Comparison of ENCODE assay signal across 23 cellular contexts in genomic region chr3:15578272-15578671, GRCh38. TPM values are rescaled to one million over a fixed set of nuclear protein-coding genes. Genes with fewer than 3 reads are reported as not detected.
DNase-seq lines count a peak whose midpoint lies in the region; ATAC-seq and TF ChIP-seq lines count a peak whose summit lies in the region.
"Had no signal": no experiment of that assay in that cellular context is flagged by ENCODE, and none has a peak within 500 bp of the region (broad histone marks: within the 10 kb centered on the region; RNA-seq: fewer than 3 reads in every experiment).

No MANE protein-coding gene starts in this region.

- H3K4me3 ChIP-seq in IMR-90 (ENCODE audit: insufficient read depth, low read depth, low read length) (no peak overlapping the region), fibroblast of the aortic adventitia (ENCODE audit: low read depth, low read length) (no peak overlapping the region), subcutaneous abdominal adipose tissue (ENCODE audit: low read depth in 1 of 5, low read length in 5 of 5) (peak overlapping the region in 1 of 5 donors; percentile 9)
- H3K4me3 ChIP-seq: lower lobe of right lung, SK-N-MC, tibial nerve had no signal

- dilution Hi-C loops in IMR-90 (cut with HindIII; ENCODE audit: low sequenced_read_pairs, unreplicated experiment): no loop called here

- H3K36me3 ChIP-seq in IMR-90 (ENCODE audit: control insufficient read depth, insufficient read depth, low read length): peaks cover 17% of the 10 kb centered on the region
- H3K36me3 ChIP-seq in subcutaneous abdominal adipose tissue (ENCODE audit: control insufficient read depth in 5 of 5, insufficient read depth in 5 of 5, low read length in 5 of 5): peaks cover 16 to 39% (median 25%) of the 10 kb centered on the region in 5 donors

- no peaks in the 10 kb centered on the region; a peak in 3 of 4 replicates for H3K79me1 ChIP-seq in IMR-90 (ENCODE audit: low read depth in 1 of 2, low read length in 2 of 2)

- no peaks in the 10 kb centered on the region for H3K27me3 Mint-ChIP-seq in T-helper 17 cell
- H3K27me3 Mint-ChIP-seq: activated CD4-positive, alpha-beta memory T cell treated with anti-CD3 and anti-CD28 coated beads for 36 hours had no signal

- TF ChIP-seq POLR2A in IMR-90 (IDR thresholded peaks at IDR 0.05; ENCODE audit: low read depth, low read length): no peak

- H3K27me3 ChIP-seq in IMR-90 (ENCODE audit: control insufficient read depth, insufficient read depth, low read length) (no peaks in the 10 kb centered on the region), subcutaneous abdominal adipose tissue (ENCODE audit: control insufficient read depth in 5 of 5, insufficient read depth in 4 of 5, low read length in 5 of 5) (no peaks in the 10 kb centered on the region)
- H3K27me3 ChIP-seq: tibial nerve had no signal

- peaks cover 14% of the 10 kb centered on the region for H3K36me3 Mint-ChIP-seq in T-helper 17 cell (ENCODE audit: low read depth)

- H3K4me1 ChIP-seq in IMR-90 (ENCODE audit: control insufficient read depth, insufficient read depth, low read length) (no peaks in the 10 kb centered on the region), subcutaneous abdominal adipose tissue (ENCODE audit: control insufficient read depth in 5 of 5, insufficient read depth in 5 of 5, low read length in 5 of 5) (peaks cover 0 to 30% (median 16%) of the 10 kb centered on the region in 5 donors)

- H2BK15ac ChIP-seq in IMR-90 (ENCODE audit: low read depth, low read length): no peak overlapping the region

- CTCF ChIA-PET in IMR-90 (lab: Yijun Ruan, JAX): no interaction called here

- H3K14ac ChIP-seq in IMR-90 (replicated peaks; ENCODE audit: low read depth, low read length): no peak overlapping the region; the same call in 1 of the 2 replicates

- no peak overlapping the region for H4K91ac ChIP-seq in IMR-90 (ENCODE audit: insufficient read depth, low read depth, low read length)

- H2AFZ ChIP-seq in IMR-90 (replicated peaks; ENCODE audit: low read length, poor library complexity): no peak overlapping the region

- no peak overlapping the region; the same call in 1 of the 2 replicates for H2BK20ac ChIP-seq in IMR-90 (ENCODE audit: low read depth, low read length)

- no peak overlapping the region for H3K4me3 Mint-ChIP-seq in T-helper 17 cell
- H3K4me3 Mint-ChIP-seq: activated CD4-positive, alpha-beta memory T cell treated with anti-CD3 and anti-CD28 coated beads for 36 hours; CD8-positive, alpha-beta T cell; neural crest cell had no signal

- no peak overlapping the region for H3K56ac ChIP-seq in IMR-90 (ENCODE audit: extremely low read depth, insufficient read depth, low read length)

- peak overlapping the region; percentile 76 for H2AK9ac ChIP-seq in IMR-90 (replicated peaks; ENCODE audit: low read depth, low read length, poor library complexity)

- H3K9me1 ChIP-seq in IMR-90 (ENCODE audit: insufficient read depth, low read length): peaks cover 10% of the 10 kb centered on the region

- no peak for ATAC-seq in IMR-90 (ENCODE audit: low read depth)
- ATAC-seq in T-helper 17 cell: no peak
- no peak for ATAC-seq in GM18519 (IDR thresholded peaks at IDR 0.05; ENCODE audit: low FRiP score, unreplicated experiment)
- ATAC-seq: activated naive CD4-positive, alpha-beta T cell treated with anti-CD3 and anti-CD28 coated beads, Interleukin-2, amount 50 U/mL, for 72 hours; CD8-positive, alpha-beta T cell; sciatic nerve; stimulated activated naive CD8-positive, alpha-beta T cell treated with anti-CD3 and anti-CD28 coated beads, Interleukin-15, Interleukin-2, amounts not matched to agents 100 U/mL and 50 U/mL, for 24 hours had no signal

- no peaks in the 10 kb centered on the region for H4K20me1 ChIP-seq in IMR-90 (ENCODE audit: insufficient read depth, low read length)

- no peak overlapping the region for H4K5ac ChIP-seq in IMR-90 (ENCODE audit: low read depth, low read length)

- H3K9ac ChIP-seq in IMR-90 (ENCODE audit: low read depth, low read length) (no peak overlapping the region), subcutaneous abdominal adipose tissue (ENCODE audit: low read length in 5 of 5) (no peak overlapping the region)

- no peak for TF ChIP-seq RAD21 in IMR-90 (IDR thresholded peaks at IDR 0.05; ENCODE audit: low read length)

- TF ChIP-seq CTCF in IMR-90 (conservative IDR thresholded peaks at IDR 0.05; ENCODE audit: low read depth, low read length) (no peak), fibroblast of the aortic adventitia (IDR thresholded peaks at IDR 0.05; ENCODE audit: insufficient read depth, low read length) (no peak)

- no CpG with 5 or more reads among the region's 2 CpGs for WGBS in IMR-90 (ENCODE audit: extremely low coverage in 2 of 2, insufficient read length in 1 of 2), 2 experiments

- H3K4me2 ChIP-seq in IMR-90 (ENCODE audit: low read depth, low read length): no peak overlapping the region

- H3K27ac ChIP-seq in IMR-90 (ENCODE audit: insufficient read depth, low read length): no peak overlapping the region
- peak overlapping the region; percentile 73 for H3K27ac ChIP-seq in subcutaneous abdominal adipose tissue (ENCODE audit: low read depth, low read length)
- H3K27ac ChIP-seq: lower lobe of right lung, SK-N-MC had no signal

- H4K8ac ChIP-seq in IMR-90 (ENCODE audit: low read depth in 2 of 2, low read length in 2 of 2): no peak overlapping the region

- H2AK5ac ChIP-seq in IMR-90 (ENCODE audit: low read depth, low read length): no peak overlapping the region

- POLR2A ChIA-PET in IMR-90 (lab: Charles Lee; ENCODE audit: unreplicated experiment): no interaction called here

- peak overlapping the region; percentile 37 for H3K27ac Mint-ChIP-seq in T-helper 17 cell
- H3K27ac Mint-ChIP-seq: activated CD4-positive, alpha-beta memory T cell treated with anti-CD3 and anti-CD28 coated beads for 36 hours; activated T-helper 2 cell treated with anti-CD3 and anti-CD28 coated beads, Interferon-gamma antibody, Interleukin-2, Interleukin-4, amounts not matched to agents 10 μg/mL and 5 μg/mL and 100 μg/mL, durations not matched to agents 14 hours and 24 hours and 36 hours; CD8-positive, alpha-beta T cell had no signal

- H3K4ac ChIP-seq in IMR-90 (ENCODE audit: low read depth, low read length): no peak overlapping the region

- H3K23ac ChIP-seq in IMR-90 (ENCODE audit: low read depth, low read length): no peak overlapping the region

- intact Hi-C loops in IMR-90 (cut with micrococcal nuclease): no loop called here

- BruUV-seq in IMR-90 (replicated peaks; lab: Mats Ljungman, UMichigan): no TSS peak

- in situ Hi-C loops in IMR-90 (cut with MboI; ENCODE audit: low sequenced_read_pairs): no loop called here

- no peak for DNase-seq in IMR-90
- DNase-seq in T-helper 17 cell: no peak
- DNase-seq in fibroblast of the aortic adventitia (ENCODE audit: low read depth): peak; percentile 36
- DNase-seq in dermis blood vessel endothelial cell: no peak
- DNase-seq in NCI-H2171 (lab: John Stamatoyannopoulos, UW): no peak
- DNase-seq: activated CD4-positive, alpha-beta memory T cell treated with anti-CD3 and anti-CD28 coated beads for 36 hours; activated CD8-positive, alpha-beta memory T cell treated with anti-CD3 and anti-CD28 coated beads, Interleukin-2, amount 50 U/mL, for 48 hours; CD8-positive, alpha-beta T cell; islet precursor cell; lower lobe of right lung; NCI-H1694; NCI-H526; RPMI8226; stimulated activated naive CD8-positive, alpha-beta T cell treated with anti-CD3 and anti-CD28 coated beads, Interleukin-15, Interleukin-2, amounts not matched to agents 100 U/mL and 50 U/mL, for 24 hours; T-helper 9 cell had no signal

- H2BK5ac ChIP-seq in IMR-90 (ENCODE audit: low read depth, low read length, poor library complexity, severe bottlenecking): no peak overlapping the region

- H2BK120ac ChIP-seq in IMR-90 (ENCODE audit: low read depth, low read length): no peak overlapping the region

- H3K9me3 ChIP-seq in IMR-90 (ENCODE audit: control insufficient read depth, insufficient read depth, low read length) (no peaks in the 10 kb centered on the region), T-helper 17 cell (ENCODE audit: control insufficient read depth, low read length, poor library complexity, severe bottlenecking) (no peaks in the 10 kb centered on the region), subcutaneous abdominal adipose tissue (ENCODE audit: control insufficient read depth in 5 of 5, low read length in 5 of 5) (no peaks in the 10 kb centered on the region)
- H3K9me3 ChIP-seq: lower lobe of right lung, tibial nerve had no signal

- no peak overlapping the region for H3K18ac ChIP-seq in IMR-90 (ENCODE audit: low read depth, low read length)

- H3K4me1 Mint-ChIP-seq in T-helper 17 cell: peaks cover 17% of the 10 kb centered on the region
- H3K4me1 Mint-ChIP-seq: neural crest cell had no signal

RNA-seq across cellular contexts. Expression of gene HACL1, which starts 23.1 kb away (rescaled TPM):
- total RNA-seq in IMR-90 (2012; rRNA removed) (28.1 and 31.4 TPM in 2 replicates), T-helper 17 cell (10 to 100 TPM; 34.4 to 41.0 TPM), fibroblast of the aortic adventitia (ENCODE audit: low replicate concordance) (32.4 and 48.9 TPM in 2 replicates), dermis blood vessel endothelial cell (29.6 and 34.0 TPM in 2 replicates)
- polyA plus RNA-seq in IMR-90 (2012; rRNA removed): 9.9 and 11.1 TPM in 2 replicates
- 5.4 and 7.0 TPM in 2 replicates for polyA plus RNA-seq in IMR-90 (2012; cell fraction: cytosol; rRNA removed)
- polyA plus RNA-seq in IMR-90 (2012; cell fraction: nucleus; rRNA removed; ENCODE audit: low replicate concordance): 7.2 and 16.3 TPM in 2 replicates

RNA-seq across cellular contexts. Expression of gene BTD, which starts 23.3 kb away (rescaled TPM):
- 14.2 and 21.1 TPM in 2 replicates for total RNA-seq in IMR-90 (2012; rRNA removed)
- polyA plus RNA-seq in IMR-90 (2012; rRNA removed): 12.0 and 14.8 TPM in 2 replicates
- polyA plus RNA-seq in IMR-90 (2012; cell fraction: cytosol; rRNA removed): 9.0 and 13.6 TPM in 2 replicates
- 7.5 and 11.5 TPM in 2 replicates for polyA plus RNA-seq in IMR-90 (2012; cell fraction: nucleus; rRNA removed; ENCODE audit: low replicate concordance)
- 10 to 100 TPM; 17.3 to 21.2 TPM for total RNA-seq in T-helper 17 cell
- 19.7 and 38.8 TPM in 2 replicates for total RNA-seq in fibroblast of the aortic adventitia (ENCODE audit: low replicate concordance)
- total RNA-seq in dermis blood vessel endothelial cell: 35.4 and 49.2 TPM in 2 replicates

RNA-seq across cellular contexts. Expression of gene COLQ, which starts 56.8 kb away (rescaled TPM):
- total RNA-seq in IMR-90 (2012; rRNA removed) (under 0.01 and 0.18 TPM in 2 replicates), T-helper 17 cell (10 to 100 TPM; 10.8 to 11.1 TPM), fibroblast of the aortic adventitia (ENCODE audit: low replicate concordance) (1.2 and 1.8 TPM in 2 replicates), dermis blood vessel endothelial cell (1.0 and 1.2 TPM in 2 replicates)
- polyA plus RNA-seq in IMR-90 (2012; rRNA removed): 0.65 and 1.0 TPM in 2 replicates
- 0.21 and 0.30 TPM in 2 replicates for polyA plus RNA-seq in IMR-90 (2012; cell fraction: cytosol; rRNA removed)
- 5.7 and 6.6 TPM in 2 replicates for polyA plus RNA-seq in IMR-90 (2012; cell fraction: nucleus; rRNA removed; ENCODE audit: low replicate concordance)
